9 cellular contexts compared by ENCODE assay signal in the genomic region with DNA sequence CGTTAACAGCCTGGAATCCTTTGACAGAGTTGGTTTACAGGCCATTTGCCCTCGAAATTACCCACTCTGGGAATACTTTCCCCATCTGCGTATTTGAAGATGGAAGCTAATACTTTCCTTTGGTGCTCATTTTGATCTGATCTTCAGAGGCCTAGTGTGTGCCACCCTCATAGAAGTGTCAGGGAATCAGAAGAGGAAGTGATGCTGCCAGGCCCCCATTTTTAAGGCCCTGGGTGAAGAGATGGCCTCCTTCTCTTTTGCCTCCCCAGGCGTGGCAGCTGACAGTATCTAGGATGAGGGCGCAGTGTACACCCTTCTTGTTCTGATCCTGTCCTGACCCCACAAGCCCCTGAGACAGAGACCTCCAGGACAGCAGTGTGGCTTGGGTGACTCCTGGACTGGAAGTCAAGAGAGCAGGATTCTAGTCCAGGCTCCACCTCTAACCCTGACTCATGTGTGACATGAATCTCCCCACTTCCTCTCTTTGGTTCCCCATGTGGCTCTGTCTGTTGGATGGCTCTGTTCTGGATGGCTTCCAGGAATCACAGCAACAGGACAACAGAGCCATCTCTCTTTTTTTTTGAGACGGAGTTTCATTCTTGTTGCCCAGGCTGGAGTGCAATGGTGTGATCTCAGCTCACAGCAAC. TPM values are rescaled to one million over a fixed set of nuclear protein-coding genes. Genes with fewer than 3 reads are reported as not detected.
DNase-seq lines count a peak whose midpoint lies in the region; ATAC-seq and TF ChIP-seq lines count a peak whose summit lies in the region.
"Had no signal": no experiment of that assay in that cellular context is flagged by ENCODE, and none has a peak within 500 bp of the region (broad histone marks: within the 10 kb centered on the region; RNA-seq: fewer than 3 reads in every experiment).

No MANE protein-coding gene starts in this region.

- CTCF ChIA-PET in MCF 10A (lab: Yijun Ruan, JAX) = interaction anchor here (1.1 to 1.5 kb wide), 2 partner anchors 10 to 105 kb away, joined by 4 read pairs; no protein-coding TSS in a partner anchor

- H2BK5ac ChIP-seq in mesenchymal stem cell (ENCODE audit: low read depth, low read length, poor library complexity, severe bottlenecking) = no peak overlapping the region

- WGBS in mesenchymal stem cell = 85% methylated on average over 6 of the region's 6 CpGs

- no peak overlapping the region for H3K23ac ChIP-seq in mesenchymal stem cell (ENCODE audit: low read length in 2 of 2)

- H2AK5ac ChIP-seq in mesenchymal stem cell (ENCODE audit: low read length, severe bottlenecking) = peak overlapping the region; percentile 17

- H3K27ac ChIP-seq in BLaER1 (peak overlapping the region; percentile 47), mesenchymal stem cell (ENCODE audit: low read length, poor library complexity, severe bottlenecking) (no peak overlapping the region)

- H3K27me3 ChIP-seq in BLaER1 = no peaks in the 10 kb centered on the region
- H3K27me3 ChIP-seq in MG63 = no peaks in the 10 kb centered on the region
- no peaks in the 10 kb centered on the region for H3K27me3 ChIP-seq in mesenchymal stem cell (ENCODE audit: control insufficient read depth in 1 of 2, insufficient read depth in 1 of 2, low read length in 2 of 2)

- peak overlapping the region; percentile 42 for H3K4me2 ChIP-seq in BLaER1
- no peak overlapping the region for H3K4me2 ChIP-seq in mesenchymal stem cell (ENCODE audit: low read length, poor library complexity, severe bottlenecking)

- H3K79me1 ChIP-seq in mesenchymal stem cell (replicated peaks; ENCODE audit: low read length, poor library complexity, severe bottlenecking) = peaks cover 4% of the 10 kb centered on the region

- POLR2A ChIA-PET in MCF 10A (lab: Yijun Ruan, JAX) = interaction anchor here (0.7 kb wide), 1 partner anchor 173 kb away, joined by 3 read pairs; no protein-coding TSS in a partner anchor

- no peaks in the 10 kb centered on the region for H4K20me1 ChIP-seq in BLaER1

- H3K4ac ChIP-seq in mesenchymal stem cell (ENCODE audit: low read depth in 1 of 2, low read length in 2 of 2) = peak overlapping the region in 1 of 2 experiments; percentile 5

- H3K9ac ChIP-seq in BLaER1 = no peak overlapping the region
- no peak overlapping the region for H3K9ac ChIP-seq in mesenchymal stem cell (ENCODE audit: low read length)

- H3K27ac Mint-ChIP-seq in MCF 10A (ENCODE audit: low read depth, unreplicated experiment) = peak overlapping the region; percentile 65

- peak; percentile 71 for DNase-seq in MG63
- DNase-seq in MCF 10A (ENCODE audit: unreplicated experiment) = peak; percentile 88
- DNase-seq in mesenchymal stem cell = peak; percentile 84
- no peak for DNase-seq in NCI-H2107 treated with DMSO at 0.1 percent for 48 hours (lab: John Stamatoyannopoulos, UW; ENCODE audit: unreplicated experiment)
- no peak for DNase-seq in NCI-H2227 treated with DMSO at 0.1 percent for 48 hours (lab: John Stamatoyannopoulos, UW)
- no peak for DNase-seq in SHP77 treated with DMSO at 0.1 percent for 48 hours (lab: John Stamatoyannopoulos, UW)
- DNase-seq: activated CD8-positive, alpha-beta memory T cell treated with anti-CD3 and anti-CD28 coated beads for 24 hours had no signal

- H3K9me3 ChIP-seq in BLaER1 = no peaks in the 10 kb centered on the region
- H3K9me3 ChIP-seq in MG63 = no peaks in the 10 kb centered on the region
- H3K9me3 ChIP-seq in mesenchymal stem cell (ENCODE audit: control insufficient read depth, low read length) = no peaks in the 10 kb centered on the region

- peak overlapping the region; percentile 24 for H2AFZ ChIP-seq in mesenchymal stem cell (ENCODE audit: low read depth, low read length)

- TF ChIP-seq CTCF in MCF 10A (IDR thresholded peaks at IDR 0.05; ENCODE audit: unreplicated experiment) = no peak

- peak overlapping the region; percentile 52 for H4K91ac ChIP-seq in mesenchymal stem cell (ENCODE audit: low read length)

- H3K4me3 ChIP-seq in BLaER1 = no peak overlapping the region
- no peak overlapping the region for H3K4me3 ChIP-seq in MG63
- H3K4me3 ChIP-seq in mesenchymal stem cell (ENCODE audit: insufficient read depth in 1 of 2, low read depth in 1 of 2, low read length in 2 of 2) = no peak overlapping the region

- H3K36me3 Mint-ChIP-seq in MCF 10A (ENCODE audit: insufficient read depth, unreplicated experiment) = peaks cover 29% of the 10 kb centered on the region

- H2BK12ac ChIP-seq in mesenchymal stem cell (ENCODE audit: low read length in 2 of 2) = peak overlapping the region; percentile 32 to 87

- H3K18ac ChIP-seq in mesenchymal stem cell (ENCODE audit: low read depth in 1 of 2, low read length in 2 of 2) = no peak overlapping the region

- H3K4me1 ChIP-seq in BLaER1 (peaks cover 40% of the 10 kb centered on the region), mesenchymal stem cell (ENCODE audit: control insufficient read depth, insufficient read depth, low read depth, low read length) (peaks cover 13% of the 10 kb centered on the region)

- H3K36me3 ChIP-seq in BLaER1 (peaks cover 89% of the 10 kb centered on the region), MG63 (peaks cover 23% of the 10 kb centered on the region), mesenchymal stem cell (ENCODE audit: control insufficient read depth in 1 of 2, insufficient read depth in 2 of 2, low read depth in 1 of 2, low read length in 2 of 2) (peaks cover 26 to 30% of the 10 kb centered on the region in 2 experiments)

- no TSS peak for BruUV-seq in MCF 10A (replicated peaks; lab: Mats Ljungman, UMichigan)

- peak overlapping the region in 1 of 2 experiments; percentile 14 for H3K14ac ChIP-seq in mesenchymal stem cell (ENCODE audit: low read length in 2 of 2)

- peaks cover 10% of the 10 kb centered on the region for H3K4me1 Mint-ChIP-seq in MCF 10A (ENCODE audit: insufficient read depth, unreplicated experiment)

- H2BK15ac ChIP-seq in mesenchymal stem cell (ENCODE audit: low read depth, poor library complexity, severe bottlenecking) = no peak overlapping the region

- intact Hi-C loops in MCF 10A (cut with micrococcal nuclease) = no loop called here

- peak overlapping the region; percentile 11 for H2BK120ac ChIP-seq in mesenchymal stem cell (ENCODE audit: low read depth, low read length)

- no peak overlapping the region for H4K8ac ChIP-seq in mesenchymal stem cell (ENCODE audit: low read length)

- H3K9me3 Mint-ChIP-seq in MCF 10A (ENCODE audit: unreplicated experiment) = no peaks in the 10 kb centered on the region

- no peak for ATAC-seq in HG02588 (IDR thresholded peaks at IDR 0.05; ENCODE audit: unreplicated experiment)

- H3K27me3 Mint-ChIP-seq in MCF 10A (ENCODE audit: insufficient read depth, unreplicated experiment) = no peaks in the 10 kb centered on the region

- H3K4me3 Mint-ChIP-seq in MCF 10A (ENCODE audit: unreplicated experiment) = no peak overlapping the region

RNA-seq across cellular contexts. Expression of a gene that starts 27.8 kb away (rescaled TPM):
- total RNA-seq in MG63 (2014; rRNA removed; shearing (Covaris generic); ENCODE audit: low replicate concordance) = 0.26 TPM in 1 of 2 replicates, not detected in the other
- total RNA-seq in MCF 10A (2022) = 0.88 and 1.6 TPM in 2 replicates
- 0.06 TPM for polyA plus RNA-seq in mesenchymal stem cell (2013, experiment 1 of 2)
- polyA plus RNA-seq in mesenchymal stem cell (2013, experiment 2 of 2) = 0.12 TPM

RNA-seq across cellular contexts. Expression of a gene that starts 58.1 kb away (rescaled TPM):
- 28.9 and 38.2 TPM in 2 replicates for total RNA-seq in MG63 (2014; rRNA removed; shearing (Covaris generic); ENCODE audit: low replicate concordance)
- total RNA-seq in MCF 10A (2022) = 66.8 and 67.8 TPM in 2 replicates
- polyA plus RNA-seq in mesenchymal stem cell (2013, experiment 1 of 2) = 21.5 TPM
- 20.1 TPM for polyA plus RNA-seq in mesenchymal stem cell (2013, experiment 2 of 2)

RNA-seq across cellular contexts. Expression of a gene that starts 58.1 kb away (rescaled TPM):
- total RNA-seq in MG63 (2014; rRNA removed; shearing (Covaris generic); ENCODE audit: low replicate concordance) = 4.9 and 6.6 TPM in 2 replicates
- total RNA-seq in MCF 10A (2022) = 9.0 and 10.6 TPM in 2 replicates
- polyA plus RNA-seq in mesenchymal stem cell (2013, experiment 1 of 2) = 6.8 TPM
- polyA plus RNA-seq in mesenchymal stem cell (2013, experiment 2 of 2) = 7.4 TPM

Comparison
In these comparisons a context has a peak if more than half of its experiments do, and no peak if none do; other contexts are left out.
1. DNase-seq: peak in MG63 (single experiment), MCF 10A (single experiment) and mesenchymal stem cell (single experiment); none in NCI-H2107 treated with DMSO at 0.1 percent for 48 hours (single experiment), NCI-H2227 treated with DMSO at 0.1 percent for 48 hours (single experiment) and SHP77 treated with DMSO at 0.1 percent for 48 hours (single experiment).